ENCODE assay signal across 8 cellular contexts in the genomic region with DNA sequence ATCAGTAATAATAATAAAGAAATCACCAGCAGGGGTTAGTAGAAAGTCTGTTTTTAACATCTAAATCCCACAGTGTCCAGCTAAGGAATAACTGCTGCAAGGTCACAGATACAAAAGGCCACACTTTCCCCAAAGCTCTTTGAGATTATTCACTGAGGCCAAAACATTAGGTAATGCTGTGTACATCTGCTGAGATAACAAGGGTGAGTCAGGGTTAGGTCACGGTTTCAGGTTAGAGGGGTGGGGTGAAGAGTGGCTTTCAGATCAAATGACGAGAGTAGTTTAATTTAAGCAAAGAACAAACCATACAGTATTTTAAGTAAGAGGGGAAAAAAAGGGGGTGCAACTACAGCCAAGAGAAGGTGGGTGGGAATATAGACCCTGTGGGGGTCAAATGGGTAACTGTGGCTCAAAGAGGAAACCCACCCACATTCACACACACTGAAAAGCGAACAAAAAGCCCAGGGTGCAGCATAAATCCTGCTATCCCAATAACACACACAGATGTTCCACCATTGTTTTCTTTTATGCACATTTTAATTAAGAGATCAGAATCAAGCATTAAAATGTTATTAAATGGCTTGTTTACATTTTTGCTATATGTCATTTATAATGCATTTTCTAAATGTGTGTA.
DNase-seq lines count a peak whose midpoint lies in the region; ATAC-seq and TF ChIP-seq lines count a peak whose summit lies in the region.

No MANE protein-coding gene starts in this region.

- H3K27ac ChIP-seq in ovary: no peak overlapping the region

- intact Hi-C loops in ovary (cut with DNase I): loop anchor here in 1 of 4 donors (2.0 kb wide), 1 partner anchor 34 kb away; no protein-coding TSS in a partner anchor

- H3K9me3 Mint-ChIP-seq in osteocyte (ENCODE audit: unreplicated experiment): no peaks in the 10 kb centered on the region

- H3K27me3 ChIP-seq in ovary: no peaks in the 10 kb centered on the region

- H3K4me1 ChIP-seq in ovary (ENCODE audit: insufficient read depth): peaks cover 5% of the 10 kb centered on the region

- no peak for TF ChIP-seq POLR2A in ovary (IDR thresholded peaks at IDR 0.05)

- ATAC-seq in HG03460 (IDR thresholded peaks at IDR 0.05; ENCODE audit: unreplicated experiment): no peak

- no peak overlapping the region for H3K4me3 Mint-ChIP-seq in osteocyte (ENCODE audit: unreplicated experiment)

- H3K36me3 Mint-ChIP-seq in osteocyte (ENCODE audit: unreplicated experiment): no peaks in the 10 kb centered on the region

- no peaks in the 10 kb centered on the region for H3K27me3 Mint-ChIP-seq in osteocyte (ENCODE audit: unreplicated experiment)

- peak in 2 of 3 donors; percentile 14 to 22 for DNase-seq in stimulated activated CD4-positive, alpha-beta T cell treated with anti-CD3 and anti-CD28 coated beads, Interleukin-12 subunit alpha, Interleukin-12 subunit beta, amount 100 ng/mL, for 48 hours (ENCODE audit: low read depth in 2 of 3, low spot score in 1 of 3)
- DNase-seq in stimulated activated CD4-positive, alpha-beta T cell treated with anti-CD3 and anti-CD28 coated beads, Interleukin-4, amount 100 ng/mL, for 1 hour: no peak
- DNase-seq in LoVo (ENCODE audit: low spot score) (peak; percentile 62), dermis blood vessel endothelial cell (peak; percentile 48), osteocyte (ENCODE audit: extremely low spot score, unreplicated experiment) (no peak), ovary (no peak)
- DNase-seq in stimulated activated CD4-positive, alpha-beta T cell treated with anti-CD3 and anti-CD28 coated beads, Interleukin-2, amount 100 ng/mL, for 24 hours: peak; percentile 16 to 24

- H3K4me1 Mint-ChIP-seq in osteocyte (ENCODE audit: unreplicated experiment): no peaks in the 10 kb centered on the region

- H3K36me3 ChIP-seq in ovary: no peaks in the 10 kb centered on the region

- no peak overlapping the region for H3K27ac Mint-ChIP-seq in osteocyte (ENCODE audit: unreplicated experiment)

- TF ChIP-seq CTCF in osteocyte (IDR thresholded peaks at IDR 0.05): no peak
- no peak for TF ChIP-seq CTCF in ovary (IDR thresholded peaks at IDR 0.05)

- H3K9me3 ChIP-seq in ovary: no peaks in the 10 kb centered on the region

- no peak overlapping the region for H3K4me3 ChIP-seq in ovary

- no peak for TF ChIP-seq EP300 in ovary (IDR thresholded peaks at IDR 0.05)

- 73 to 81% (median 74%) methylated on average over 3 of the region's 3 CpGs for WGBS in ovary, 3 donors

Comparison
In these comparisons a context has a peak if more than half of its experiments do, and no peak if none do; other contexts are left out.
1. DNase-seq: peak in stimulated activated CD4-positive, alpha-beta T cell treated with anti-CD3 and anti-CD28 coated beads, Interleukin-12 subunit alpha, Interleukin-12 subunit beta, amount 100 ng/mL, for 48 hours (2 of 3), LoVo (single experiment), dermis blood vessel endothelial cell (single experiment) and stimulated activated CD4-positive, alpha-beta T cell treated with anti-CD3 and anti-CD28 coated beads, Interleukin-2, amount 100 ng/mL, for 24 hours (2 of 2); none in stimulated activated CD4-positive, alpha-beta T cell treated with anti-CD3 and anti-CD28 coated beads, Interleukin-4, amount 100 ng/mL, for 1 hour (single experiment), osteocyte (single experiment) and ovary (0 of 5).